In the genomic region with DNA sequence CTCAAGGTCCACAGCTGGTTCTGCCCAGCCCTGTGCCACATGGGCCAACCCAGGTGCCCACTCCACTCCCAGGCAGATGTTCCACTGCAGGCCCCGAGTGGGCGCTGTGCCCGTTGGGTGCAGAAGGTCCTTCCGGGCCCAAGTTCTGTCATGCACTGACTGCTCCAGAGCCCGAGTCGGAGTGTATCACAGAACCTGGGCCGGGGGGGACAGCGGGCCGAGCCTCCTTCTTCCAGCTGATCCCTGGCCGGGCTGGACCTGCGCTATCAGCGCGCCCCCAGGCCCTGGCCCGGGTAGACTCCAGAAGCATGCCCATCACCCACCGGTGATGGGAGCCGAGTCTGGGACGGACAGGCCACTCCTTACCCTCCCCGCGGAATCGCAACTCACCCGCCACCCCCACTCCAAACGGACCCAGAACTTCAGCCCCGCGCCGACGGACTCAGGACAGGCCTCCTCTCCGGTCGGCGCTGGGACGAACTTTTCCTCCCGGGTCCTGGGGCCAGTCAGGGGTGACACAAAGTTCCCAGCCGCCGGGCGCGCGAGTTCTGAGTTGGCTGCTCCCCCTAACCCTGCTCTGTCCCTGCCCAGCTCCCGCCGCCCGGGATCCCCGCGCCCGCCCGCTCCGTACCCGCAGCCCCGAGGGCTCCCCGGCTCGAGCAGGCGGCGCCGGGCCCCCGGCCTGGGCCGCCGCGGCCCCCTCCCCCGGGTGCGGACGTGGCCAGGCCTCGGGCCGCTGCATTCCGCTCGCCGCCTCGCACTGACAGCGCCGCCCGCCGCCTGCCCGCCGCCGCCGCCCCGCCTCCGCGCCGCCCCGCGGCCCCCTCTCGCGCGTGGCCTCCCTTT, we compare ENCODE assay signal across 8 cellular contexts. TPM values are rescaled to one million over a fixed set of nuclear protein-coding genes. Genes with fewer than 3 reads are reported as not detected.
DNase-seq lines count a peak whose midpoint lies in the region; ATAC-seq, FAIRE-seq and TF ChIP-seq lines count a peak whose summit lies in the region.

A gene with protein sequence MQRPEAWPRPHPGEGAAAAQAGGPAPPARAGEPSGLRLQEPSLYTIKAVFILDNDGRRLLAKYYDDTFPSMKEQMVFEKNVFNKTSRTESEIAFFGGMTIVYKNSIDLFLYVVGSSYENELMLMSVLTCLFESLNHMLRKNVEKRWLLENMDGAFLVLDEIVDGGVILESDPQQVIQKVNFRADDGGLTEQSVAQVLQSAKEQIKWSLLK (minus strand): TSS at position 762 of the 846 bp plus-strand sequence. CDS start 20 bp downstream, at position 742.

- 0 out of 2 replicates have a peak, but pooled peaks cover 2% of the 10 kb centered on the region for H3F3A ChIP-seq in GM23248 (ENCODE audit: insufficient read depth)

- H3K27me3 ChIP-seq in ACC112 (ENCODE audit: insufficient read depth, low read length), result no peaks in the 10 kb centered on the region
- H3K27me3 ChIP-seq in GM23248 (replicated peaks; ENCODE audit: insufficient read depth), result no peaks in the 10 kb centered on the region
- H3K27me3 ChIP-seq in K562 (ENCODE audit: control insufficient read depth in 2 of 2, insufficient read depth in 2 of 2, low read length in 2 of 2), result no peaks in the 10 kb centered on the region
- H3K27me3 ChIP-seq in iPS-20b (ENCODE audit: insufficient read depth, low read length), result peaks cover 39% of the 10 kb centered on the region
- H3K27me3 ChIP-seq in spleen (replicated peaks in 1 of 7), result peaks cover 0 to 45% (median 0%) of the 10 kb centered on the region in 7 donors

- H3K9me3 ChIP-seq in GM23248 (ENCODE audit: low read depth), result no peaks in the 10 kb centered on the region
- no peaks in the 10 kb centered on the region for H3K9me3 ChIP-seq in T-helper 17 cell (ENCODE audit: control insufficient read depth, low read length, poor library complexity, severe bottlenecking)
- H3K9me3 ChIP-seq in K562 (replicated peaks; ENCODE audit: control insufficient read depth, insufficient read depth, low read depth, low read length), result no peaks in the 10 kb centered on the region
- H3K9me3 ChIP-seq in iPS-20b (ENCODE audit: insufficient read depth, low read depth, low read length), result no peaks in the 10 kb centered on the region
- no peaks in the 10 kb centered on the region for H3K9me3 ChIP-seq in spleen

- H3K27ac ChIP-seq in ACC112 (ENCODE audit: low read depth, low read length) (peak within 1 kb of the TSS; percentile 49; the same call in 1 of the 2 replicates), GM23248 (peak within 1 kb of the TSS; percentile 76), K562 (ENCODE audit: extremely low read depth, low read depth, low read length) (no peak within 1 kb of the TSS), iPS-20b (ENCODE audit: low read length) (no peak within 1 kb of the TSS), spleen (peak within 1 kb of the TSS in 6 of 8 donors; percentile 26 to 71 (median 54))

- peak within 1 kb of the TSS; percentile 43 for H3K27ac Mint-ChIP-seq in T-helper 17 cell

- peak within 1 kb of the TSS; percentile 97 for H2AFZ ChIP-seq in ACC112 (ENCODE audit: low read length, unreplicated experiment)
- H2AFZ ChIP-seq in GM23248, result peak within 1 kb of the TSS; percentile 89
- peak within 1 kb of the TSS; percentile 14 for H2AFZ ChIP-seq in K562 (ENCODE audit: low read depth, low read length)

- POLR2A ChIA-PET in K562 (lab: Yijun Ruan, JAX), result interaction anchor here (1.0 to 4.7 kb wide), 2 partner anchors 10 to 30 kb away, joined by 3 to 53 read pairs; a partner anchor contains a TSS

- no peaks in the 10 kb centered on the region for H3K9me1 ChIP-seq in K562 (ENCODE audit: control insufficient read depth, insufficient read depth, low read length)

- H3K79me2 ChIP-seq in ACC112 (ENCODE audit: control insufficient read depth, insufficient read depth, low read length, unreplicated experiment) (peaks cover 7% of the 10 kb centered on the region), GM23248 (ENCODE audit: insufficient read depth) (peaks cover 27% of the 10 kb centered on the region), K562 (ENCODE audit: control insufficient read depth, insufficient read depth, low read length) (no peaks in the 10 kb centered on the region)

- TF ChIP-seq CTCF in K562 (IDR thresholded peaks at IDR 0.05 in 2 of 3, conservative IDR thresholded peaks at IDR 0.05 in 1 of 3; ENCODE audit: insufficient read depth in 2 of 3, low read depth in 1 of 3, low read length in 3 of 3) (no peak), spleen (IDR thresholded peaks at IDR 0.05 in 8 of 11, conservative IDR thresholded peaks at IDR 0.05 in 3 of 11) (peak; percentile 43 to 86 (median 69))

- H3K4me3 ChIP-seq in ACC112 (ENCODE audit: low read depth, low read length) (peak within 1 kb of the TSS; percentile 98), GM23248 (peak within 1 kb of the TSS; percentile 87), K562 (no peak within 1 kb of the TSS), iPS-20b (ENCODE audit: low read length) (peak within 1 kb of the TSS; percentile 66; the same call in 1 of the 2 replicates), spleen (peak within 1 kb of the TSS; percentile 48 to 85 (median 56))

- FAIRE-seq in K562 (lab: Jason Lieb, UNC) (no peak), RCC 7860 (lab: Jason Lieb, UNC) (no peak)

- H3K4me2 ChIP-seq in GM23248 (ENCODE audit: unreplicated experiment) (peak within 1 kb of the TSS; percentile 86), K562 (ENCODE audit: insufficient read depth, low read length) (no peak within 1 kb of the TSS)

- H3K36me3 ChIP-seq in ACC112 (ENCODE audit: insufficient read depth, low read length) (no peaks in the 10 kb centered on the region), GM23248 (ENCODE audit: low read depth) (no peaks in the 10 kb centered on the region; the same call in 1 of the 2 replicates), K562 (ENCODE audit: control insufficient read depth, insufficient read depth, low read length) (no peaks in the 10 kb centered on the region), iPS-20b (ENCODE audit: insufficient read depth, low read depth, low read length) (no peaks in the 10 kb centered on the region), spleen (no peaks in the 10 kb centered on the region)

- H3K4me1 ChIP-seq in ACC112 (ENCODE audit: control insufficient read depth, insufficient read depth, low read length, unreplicated experiment) (peaks cover 17% of the 10 kb centered on the region), GM23248 (ENCODE audit: insufficient read depth) (peaks cover 16% of the 10 kb centered on the region), K562 (replicated peaks in 1 of 2; ENCODE audit: control insufficient read depth in 2 of 2, insufficient read depth in 2 of 2, low read length in 2 of 2) (peaks cover 7 to 11% of the 10 kb centered on the region in 2 experiments; a peak in 4 of 5 replicates), iPS-20b (ENCODE audit: insufficient read depth, low read length) (peaks cover 4% of the 10 kb centered on the region), spleen (peaks cover 0 to 24% (median 15%) of the 10 kb centered on the region in 6 donors)

- in situ Hi-C loops in GM23248 (cut with MboI), result loop anchor here (10.0 kb wide), 1 partner anchor 58 kb away; no protein-coding TSS in a partner anchor
- in situ Hi-C loops in K562 (cut with MboI), result loop anchor here (10.0 kb wide), 1 partner anchor 588 kb away; a partner anchor contains a TSS

- intact Hi-C loops in K562 (cut with micrococcal nuclease), result no loop called here
- intact Hi-C loops in spleen (cut with DNase I; ENCODE audit: low total_unique reads), result no loop called here

- TF ChIP-seq EP300 in K562 (IDR thresholded peaks at IDR 0.05; ENCODE audit: low read length), result no peak

- BruUV-seq in K562 (replicated peaks; lab: Mats Ljungman, UMichigan), result no TSS peak

- no peak for TF ChIP-seq POLR2A in K562 (conservative IDR thresholded peaks at IDR 0.05)
- TF ChIP-seq POLR2A in spleen (IDR thresholded peaks at IDR 0.05), result no peak

- peaks cover 2% of the 10 kb centered on the region for H3K36me3 Mint-ChIP-seq in T-helper 17 cell (ENCODE audit: low read depth)

- H3K27me3 Mint-ChIP-seq in T-helper 17 cell, result peaks cover 30% of the 10 kb centered on the region

- H4K20me1 ChIP-seq in GM23248 (ENCODE audit: insufficient read depth) (no peaks in the 10 kb centered on the region), K562 (replicated peaks; ENCODE audit: control insufficient read depth, insufficient read depth, low read length) (no peaks in the 10 kb centered on the region)

- CTCF ChIA-PET in K562 (lab: Yijun Ruan, JAX; ENCODE audit: low intra/inter-chr PET ratio), result no interaction called here

- ATAC-seq in T-helper 17 cell (peak; percentile 97), K562 (no peak), GM19395 (IDR thresholded peaks at IDR 0.05; ENCODE audit: unreplicated experiment) (no peak)

- H3K9me2 ChIP-seq in GM23248 (ENCODE audit: insufficient read depth), result no peaks in the 10 kb centered on the region

- no peak for TF ChIP-seq RAD21 in K562 (CRISPR knock-in tag; conservative IDR thresholded peaks at IDR 0.05 in 1 of 2, IDR thresholded peaks at IDR 0.05 in 1 of 2)

- 1 to 3% methylated on average over 45 to 61 of the region's 81 CpGs for WGBS in GM23248 (ENCODE audit: low coverage in 1 of 2, low lambda C conversion rate in 2 of 2, missing lambda C conversion rate in 2 of 2), 2 experiments
- 82% methylated on average over 15 of the region's 81 CpGs for WGBS in K562 (ENCODE audit: insufficient coverage, low coverage, missing lambda C conversion rate)
- 1 to 2% (median 2%) methylated on average over 19 to 81 of the region's 81 CpGs for WGBS in spleen, 5 donors

- H3K4me1 Mint-ChIP-seq in T-helper 17 cell, result peaks cover 11% of the 10 kb centered on the region

- peak within 1 kb of the TSS; percentile 97 for H3K4me3 Mint-ChIP-seq in T-helper 17 cell

- DNase-seq in GM23248 (peak; percentile 91), T-helper 17 cell (peak; percentile 54 to 61 (median 54)), K562 (ENCODE audit: extremely low read depth in 1 of 4, low spot score in 3 of 4) (no peak), spleen (peak; percentile 91), RCC 7860 (ENCODE audit: low spot score) (no peak)

- H3K9ac ChIP-seq in GM23248, result peak within 1 kb of the TSS; percentile 96
- peak within 1 kb of the TSS in 1 of 2 experiments; percentile 53; a peak in 2 of 4 replicates for H3K9ac ChIP-seq in K562 (ENCODE audit: insufficient read depth in 1 of 2, low read depth in 2 of 2, low read length in 2 of 2)
- H3K9ac ChIP-seq in iPS-20b (ENCODE audit: low read depth, low read length), result no peak within 1 kb of the TSS

RNA-seq across cellular contexts. Expression of the gene that starts here (rescaled TPM):
- total RNA-seq in GM23248 (2014; rRNA removed; shearing (Covaris generic)), result 148 and 179 TPM in 2 replicates
- polyA plus RNA-seq in GM23248 (2016; fragmentation: Nextera tagmentation; extraction: Ambion mirVana) (399 and 401 TPM in 2 replicates), K562 (2011; rRNA removed) (0.14 and 0.22 TPM in 2 replicates), K562 (2014; fragmentation: Illumina TruSeq; extraction: Trizol) (0.21 TPM in 1 of 2 replicates, not detected in the other), K562 (2014; fragmentation: Nextera tagmentation; extraction: Ambion mirVana) (not detected), K562 (2014; rRNA removed) (not detected in 2 replicates), spleen (1 to 10 TPM; 7.3 to 9.6 (median 8.5) TPM)
- total RNA-seq in T-helper 17 cell (1 to 10 TPM in 1 of 2 donors, not detected in 1; 1.0 TPM), K562 (2014; rRNA removed) (not detected in 2 replicates), K562 (2014; rRNA removed; fragmentation: Illumina TruSeq; extraction: Trizol) (not detected in 2 replicates), K562 (2015; rRNA removed; fragmentation: Illumina TruSeq; extraction: Trizol) (not detected in 2 replicates), K562 (2021) (0.49 TPM in 1 of 2 replicates, not detected in the other), spleen (10 to 100 TPM in 3 of 7 donors, 1 to 10 TPM in 4; 6.0 to 15.0 (median 9.0) TPM)
- total RNA-seq in K562 (2011; cell fraction: chromatin; rRNA removed; ENCODE audit: low replicate concordance), result 0.46 TPM in 1 of 2 replicates, not detected in the other
- total RNA-seq in K562 (2011; cell fraction: nucleolus; rRNA removed), result 0.66 TPM in 1 of 2 replicates, not detected in the other
- 0.73 and 0.92 TPM in 2 replicates for total RNA-seq in K562 (2011; cell fraction: nucleoplasm; rRNA removed)
- 0.13 TPM in 1 of 2 replicates, not detected in the other for polyA plus RNA-seq in K562 (2011; cell fraction: cytosol; rRNA removed)
- polyA plus RNA-seq in K562 (2011; cell fraction: nucleus; rRNA removed), result 0.52 and 1.4 TPM in 2 replicates
- polyA plus RNA-seq in K562 (2012), result 0.78 TPM in 1 of 2 replicates, not detected in the other
- not detected in 2 replicates for polyA minus RNA-seq in K562 (2011; rRNA and poly(A)+ RNA removed)
- not detected in 2 replicates for polyA minus RNA-seq in K562 (2011; cell fraction: cytosol; rRNA and poly(A)+ RNA removed)
- not detected in 2 replicates for polyA minus RNA-seq in K562 (2011; cell fraction: nucleus; rRNA and poly(A)+ RNA removed)

Comparison
In these comparisons a context has a peak if more than half of its experiments do, and no peak if none do; other contexts are left out.
1. RNA of the gene that starts here (polyA plus RNA-seq): 399 to 401 TPM in GM23248; 7.3 to 9.6 TPM in spleen and 0.13 to 1.4 TPM in K562; every median in the first group is over 10 times any median in the second.
2. H2AFZ ChIP-seq: peak in every context shown above with its lines; median percentile 97 in ACC112; 89 in GM23248; 14 in K562.
3. H3K27ac ChIP-seq: peak in ACC112 (single experiment), GM23248 (single experiment) and spleen (6 of 8); none in K562 (single experiment) and iPS-20b (single experiment).
4. DNase-seq: peak in GM23248 (single experiment), T-helper 17 cell (3 of 3) and spleen (single experiment); none in K562 (0 of 4) and RCC 7860 (single experiment).
5. CTCF ChIP-seq: peak in spleen (11 of 11); none in K562 (0 of 3).